23 cellular contexts compared by ENCODE assay signal in genomic region chr16:65745201-65745600, GRCh38.
DNase-seq lines count a peak whose midpoint lies in the region; ATAC-seq and TF ChIP-seq lines count a peak whose summit lies in the region.
"Had no signal": no experiment of that assay in that cellular context is flagged by ENCODE, and none has a peak within 500 bp of the region (broad histone marks: within the 10 kb centered on the region; RNA-seq: fewer than 3 reads in every experiment).

No MANE protein-coding gene starts in this region.

- POLR2A ChIA-PET in AG04450 (lab: Yijun Ruan, JAX): no interaction called here

- H3K4me1 ChIP-seq in SJCRH30: peaks cover 26% of the 10 kb centered on the region
- peaks cover 17% of the 10 kb centered on the region for H3K4me1 ChIP-seq in parathyroid adenoma
- H3K4me1 ChIP-seq: HAP-1 had no signal

- H3K27ac ChIP-seq in AG04450 (ENCODE audit: low read depth, low read length): peak overlapping the region; percentile 2
- peak overlapping the region; percentile 47 for H3K27ac ChIP-seq in SJCRH30
- H3K27ac ChIP-seq in parathyroid adenoma: peak overlapping the region; percentile 59

- CTCF ChIA-PET in AG04450 (lab: Charles Lee): no interaction called here

- H3K79me2 ChIP-seq in parathyroid adenoma: no peaks in the 10 kb centered on the region

- H2AFZ ChIP-seq in parathyroid adenoma: no peak overlapping the region

- DNase-seq in AG04450 (ENCODE audit: low read depth, low spot score): no peak
- DNase-seq in NCI-H128 (lab: John Stamatoyannopoulos, UW; ENCODE audit: unreplicated experiment): peak; percentile 21
- DNase-seq in SJCRH30: peak; percentile 53 to 85
- DNase-seq in T-helper 9 cell: no peak
- no peak for DNase-seq in DMS79 (lab: John Stamatoyannopoulos, UW)
- DNase-seq: CD4-positive, alpha-beta T cell; DMS53; GOT3; HFFc6; IMR-90; KG1; MG63; NCI-H1436 treated with DMSO at 0.1 percent for 48 hours; NCI-H187 treated with DMSO at 0.1 percent for 48 hours; NCI-H2107; NCI-H526 treated with DMSO at 0.1 percent for 48 hours; PC-3; Right ventricle myocardium superior; T-helper 1 cell had no signal

- no peak for TF ChIP-seq CTCF in AG04450 (IDR thresholded peaks at IDR 0.05; ENCODE audit: low read depth, low read length)
- no peak for TF ChIP-seq CTCF in parathyroid adenoma (IDR thresholded peaks at IDR 0.05)

- H3K9me3 ChIP-seq in AG04450 (ENCODE audit: control insufficient read depth, insufficient read depth, low read length) (no peaks in the 10 kb centered on the region), SJCRH30 (replicated peaks) (no peaks in the 10 kb centered on the region), parathyroid adenoma (ENCODE audit: control insufficient read depth, low read length) (no peaks in the 10 kb centered on the region)
- H3K9me3 ChIP-seq: HAP-1, MG63 had no signal

- no peaks in the 10 kb centered on the region for H3K36me3 ChIP-seq in SJCRH30
- H3K36me3 ChIP-seq in parathyroid adenoma (ENCODE audit: control insufficient read depth, insufficient read depth, low read length): no peaks in the 10 kb centered on the region
- H3K36me3 ChIP-seq: BLaER1 treated with 17β-estradiol and CSF1 and Interleukin-3, amounts not matched to agents 10 nM and 100 nM; HAP-1; MG63 had no signal

- no peak overlapping the region for H3K9ac ChIP-seq in parathyroid adenoma
- H3K9ac ChIP-seq: BLaER1 treated with 17β-estradiol and CSF1 and Interleukin-3, amounts not matched to agents 10 nM and 100 nM had no signal

- no peak overlapping the region for H3K4me3 ChIP-seq in AG04450 (ENCODE audit: low read depth, low read length)
- no peak overlapping the region for H3K4me3 ChIP-seq in SJCRH30
- H3K4me3 ChIP-seq in parathyroid adenoma (ENCODE audit: low read depth, low read length): no peak overlapping the region
- H3K4me3 ChIP-seq: BLaER1 treated with 17β-estradiol and CSF1 and Interleukin-3, amounts not matched to agents 10 nM and 100 nM; HAP-1; MG63 had no signal

- ATAC-seq in GM21526 (IDR thresholded peaks at IDR 0.05; ENCODE audit: low FRiP score, unreplicated experiment): no peak
- ATAC-seq: PC-3 had no signal

- H3K27me3 ChIP-seq in AG04450 (ENCODE audit: control insufficient read depth, insufficient read depth, low read length): peaks cover 8% of the 10 kb centered on the region
- H3K27me3 ChIP-seq in SJCRH30: no peaks in the 10 kb centered on the region
- no peaks in the 10 kb centered on the region for H3K27me3 ChIP-seq in parathyroid adenoma (ENCODE audit: control insufficient read depth, insufficient read depth, low read length)
- H3K27me3 ChIP-seq: BLaER1 treated with 17β-estradiol and CSF1 and Interleukin-3, amounts not matched to agents 10 nM and 100 nM; MG63 had no signal

- H3K4me2 ChIP-seq in parathyroid adenoma (ENCODE audit: low read length): no peak overlapping the region

Comparison
In these comparisons a context has a peak if more than half of its experiments do, and no peak if none do; other contexts are left out.
1. DNase-seq: peak in NCI-H128 (single experiment) and SJCRH30 (2 of 2); none in AG04450 (single experiment), T-helper 9 cell (single experiment) and DMS79 (single experiment).
2. H3K27ac ChIP-seq: peak in every context shown above with its lines; median percentile 59 in parathyroid adenoma; 47 in SJCRH30; 2 in AG04450.